1 cellular context compared by ENCODE assay signal in genomic region chr4:108536577-108536976, GRCh38.
TF ChIP-seq lines count a peak whose summit lies in the region.

No MANE protein-coding gene starts in this region.

TF ChIP-seq in WTC11, 78 proteins besides CTCF, POLR2A, EP300 and RAD21 (continued from another document):
- TF ChIP-seq AFF4 (CRISPR knock-in tag; IDR thresholded peaks at IDR 0.05; ENCODE audit: borderline replicate concordance) (no peak), HMGXB4 (CRISPR knock-in tag; IDR thresholded peaks at IDR 0.05) (no peak), PRRX2 (CRISPR knock-in tag; IDR thresholded peaks at IDR 0.05) (no peak), SMAD3 (CRISPR knock-in tag; IDR thresholded peaks at IDR 0.05; ENCODE audit: borderline replicate concordance) (no peak), NFYB (CRISPR knock-in tag; conservative IDR thresholded peaks at IDR 0.05; ENCODE audit: low read depth) (no peak), TEAD1 (CRISPR knock-in tag; IDR thresholded peaks at IDR 0.05) (no peak)
